Comparison of ENCODE assay signal across 1 cellular context in the genomic region with DNA sequence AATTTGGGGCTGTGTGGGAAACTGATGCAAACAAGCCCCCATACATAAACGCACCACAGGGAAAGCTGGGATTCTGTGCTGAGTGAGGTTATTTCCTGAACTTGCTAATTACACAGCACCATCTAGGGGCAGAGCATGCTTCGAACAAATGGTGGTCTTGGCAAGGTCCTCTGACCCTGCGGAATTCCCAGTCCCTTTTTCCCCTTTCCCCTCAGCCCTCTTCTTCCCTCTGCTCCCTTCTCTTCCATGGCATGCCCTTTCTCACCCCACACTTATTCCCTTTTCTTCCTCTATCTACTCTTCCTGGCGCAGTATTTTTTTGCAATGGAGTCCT.
TF ChIP-seq lines count a peak whose summit lies in the region.

No MANE protein-coding gene starts in this region.

TF ChIP-seq in HCT116, 20 proteins besides CTCF, POLR2A, EP300 and RAD21 (continued from another document):
- TF ChIP-seq ZBTB33 (IDR thresholded peaks at IDR 0.05; ENCODE audit: extremely low read depth, insufficient replicate concordance, low read length): no peak
- no peak for TF ChIP-seq ZNF274 (IDR thresholded peaks at IDR 0.05; ENCODE audit: low read depth, low read length)
- no peak for TF ChIP-seq MAX (IDR thresholded peaks at IDR 0.05)
- no peak for TF ChIP-seq SIN3A (IDR thresholded peaks at IDR 0.05; ENCODE audit: low read depth)
- TF ChIP-seq JUND (IDR thresholded peaks at IDR 0.05): no peak
- TF ChIP-seq CEBPB (IDR thresholded peaks at IDR 0.05; ENCODE audit: low read depth): no peak
- no peak for TF ChIP-seq CBX3 (IDR thresholded peaks at IDR 0.05; ENCODE audit: low read depth)
- no peak for TF ChIP-seq EZH2phosphoT487 (IDR thresholded peaks at IDR 0.05; ENCODE audit: borderline replicate concordance)
- TF ChIP-seq YY1 (IDR thresholded peaks at IDR 0.05; ENCODE audit: extremely low read depth, insufficient replicate concordance, low read depth, low read length): no peak
TF ChIP-seq in HCT116: peak in this region for 0.
